14 cellular contexts compared by ENCODE assay signal in the genomic region with DNA sequence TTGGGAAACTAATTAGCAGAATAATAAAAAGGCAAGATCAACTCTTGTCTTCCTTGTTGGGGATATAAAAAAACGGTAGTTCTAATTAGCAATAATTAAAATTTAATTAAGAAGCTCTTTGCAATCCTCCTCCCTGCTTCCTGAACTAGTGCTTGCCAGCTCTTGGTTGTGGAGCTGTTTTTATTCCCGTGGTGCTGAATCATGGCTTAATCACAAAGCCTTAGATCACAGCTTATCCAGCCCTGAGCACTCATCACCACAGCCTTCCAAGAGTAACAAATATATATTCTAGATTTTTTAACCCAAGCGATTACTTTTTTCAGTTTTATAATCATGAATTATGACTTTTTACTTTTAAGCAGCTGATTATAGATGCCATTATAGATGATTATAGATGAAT.
DNase-seq lines count a peak whose midpoint lies in the region; ATAC-seq, FAIRE-seq and TF ChIP-seq lines count a peak whose summit lies in the region.
"Had no signal": no experiment of that assay in that cellular context is flagged by ENCODE, and none has a peak within 500 bp of the region (broad histone marks: within the 10 kb centered on the region; RNA-seq: fewer than 3 reads in every experiment).

No MANE protein-coding gene starts in this region.

- no peak overlapping the region for H3K27ac ChIP-seq in tibial artery
- H3K27ac ChIP-seq: left ventricle myocardium inferior, prostate gland had no signal

- no peak for TF ChIP-seq CTCF in D721Med (IDR thresholded peaks at IDR 0.05; ENCODE audit: insufficient read depth, missing control alignments)
- TF ChIP-seq CTCF in astrocyte of the spinal cord (IDR thresholded peaks at IDR 0.05; ENCODE audit: low read depth, low read length) = no peak
- no peak for TF ChIP-seq CTCF in kidney epithelial cell (IDR thresholded peaks at IDR 0.05; ENCODE audit: insufficient read depth, low read length, poor library complexity, severe bottlenecking)
- TF ChIP-seq CTCF in tibial artery (IDR thresholded peaks at IDR 0.05) = no peak

- no peak for ATAC-seq in GM21786 (IDR thresholded peaks at IDR 0.05; ENCODE audit: unreplicated experiment)

- in situ Hi-C loops in astrocyte of the spinal cord (cut with HindIII; ENCODE audit: low sequenced_read_pairs) = no loop called here

- no peak overlapping the region for H3K4me3 ChIP-seq in astrocyte of the spinal cord (ENCODE audit: low read depth, low read length)
- no peak overlapping the region for H3K4me3 ChIP-seq in kidney epithelial cell (ENCODE audit: low read depth, low read length)
- no peak overlapping the region for H3K4me3 ChIP-seq in tibial artery
- H3K4me3 ChIP-seq: left ventricle myocardium inferior, prostate gland had no signal

- intact Hi-C loops in tibial artery (cut with DNase I; ENCODE audit: low total_unique reads) = no loop called here

- peak; percentile 89 for FAIRE-seq in D721Med (lab: Jason Lieb, UNC)

- H3K27me3 ChIP-seq in kidney epithelial cell (ENCODE audit: control insufficient read depth, insufficient read depth, low read length) (no peaks in the 10 kb centered on the region), tibial artery (no peaks in the 10 kb centered on the region)

- peak; percentile 16 for DNase-seq in D721Med (ENCODE audit: insufficient read length, low spot score)
- peak; percentile 43 to 59 for DNase-seq in Kasumi-1 (lab: John Stamatoyannopoulos, UW)
- peak; percentile 36 for DNase-seq in astrocyte of the spinal cord (ENCODE audit: low read depth, low spot score)
- DNase-seq in kidney epithelial cell (ENCODE audit: low read depth) = peak; percentile 9
- no peak for DNase-seq in NCI-H1092 (lab: John Stamatoyannopoulos, UW)
- no peak for DNase-seq in tibial artery
- DNase-seq in RPMI8226 = no peak
- DNase-seq: activated naive CD8-positive, alpha-beta T cell treated with anti-CD3 and anti-CD28 coated beads, Interleukin-2, amount 10 ng/mL, durations not matched to agents 7 days and 5 days; DMS79 treated with DMSO at 0.1 percent for 48 hours; GOT3; left ventricle myocardium inferior; MM.1S had no signal

- no peaks in the 10 kb centered on the region for H3K9me3 ChIP-seq in tibial artery
- H3K9me3 ChIP-seq: prostate gland had no signal

- no peaks in the 10 kb centered on the region for H3K4me1 ChIP-seq in tibial artery
- H3K4me1 ChIP-seq: left ventricle myocardium inferior, prostate gland had no signal

- H3K36me3 ChIP-seq in kidney epithelial cell (ENCODE audit: control insufficient read depth, insufficient read depth, low read length) (no peaks in the 10 kb centered on the region), tibial artery (no peaks in the 10 kb centered on the region)
- H3K36me3 ChIP-seq: left ventricle myocardium inferior, prostate gland had no signal

Comparison
In these comparisons a context has a peak if more than half of its experiments do, and no peak if none do; other contexts are left out.
1. DNase-seq: peak in D721Med (single experiment), Kasumi-1 (2 of 2), astrocyte of the spinal cord (single experiment) and kidney epithelial cell (single experiment); none in NCI-H1092 (single experiment), tibial artery (0 of 2) and RPMI8226 (single experiment).